ENCODE assay signal across 8 cellular contexts in genomic region chr14:32588448-32589320, GRCh38.
DNase-seq lines count a peak whose midpoint lies in the region; ATAC-seq and TF ChIP-seq lines count a peak whose summit lies in the region.

No MANE protein-coding gene starts in this region.

- no peak overlapping the region for H3K4me3 ChIP-seq in uterus

- no peaks in the 10 kb centered on the region for H3K36me3 ChIP-seq in uterus

- no peaks in the 10 kb centered on the region for H3K27me3 ChIP-seq in uterus

- TF ChIP-seq CTCF in uterus (IDR thresholded peaks at IDR 0.05), result no peak

- H3K4me1 ChIP-seq in uterus, result no peaks in the 10 kb centered on the region

- H3K27ac ChIP-seq in uterus, result no peak overlapping the region

- TF ChIP-seq POLR2A in uterus (IDR thresholded peaks at IDR 0.05), result no peak

- intact Hi-C loops in uterus (cut with DNase I; ENCODE audit: low total_unique reads), result no loop called here

- DNase-seq in COLO668 (lab: John Stamatoyannopoulos, UW; ENCODE audit: unreplicated experiment), result peak; percentile 24
- peak; percentile 55 for DNase-seq in OCI-M1 (lab: John Stamatoyannopoulos, UW)
- peak; percentile 56 for DNase-seq in fibroblast of the conjunctiva (ENCODE audit: low read depth)
- no peak for DNase-seq in uterus

- ATAC-seq in GM21528 (IDR thresholded peaks at IDR 0.05; ENCODE audit: low FRiP score, unreplicated experiment) (peak; percentile 60), HG03439 (IDR thresholded peaks at IDR 0.05; ENCODE audit: unreplicated experiment) (no peak), HG02678 (IDR thresholded peaks at IDR 0.05; ENCODE audit: unreplicated experiment) (no peak), GM19023 (IDR thresholded peaks at IDR 0.05; ENCODE audit: unreplicated experiment) (no peak)

- no peaks in the 10 kb centered on the region for H3K9me3 ChIP-seq in uterus

Comparison
In these comparisons a context has a peak if more than half of its experiments do, and no peak if none do; other contexts are left out.
1. DNase-seq: peak in COLO668 (single experiment), OCI-M1 (single experiment) and fibroblast of the conjunctiva (single experiment); none in uterus (0 of 2).